ENCODE assay signal across 4 cellular contexts in the genomic region with DNA sequence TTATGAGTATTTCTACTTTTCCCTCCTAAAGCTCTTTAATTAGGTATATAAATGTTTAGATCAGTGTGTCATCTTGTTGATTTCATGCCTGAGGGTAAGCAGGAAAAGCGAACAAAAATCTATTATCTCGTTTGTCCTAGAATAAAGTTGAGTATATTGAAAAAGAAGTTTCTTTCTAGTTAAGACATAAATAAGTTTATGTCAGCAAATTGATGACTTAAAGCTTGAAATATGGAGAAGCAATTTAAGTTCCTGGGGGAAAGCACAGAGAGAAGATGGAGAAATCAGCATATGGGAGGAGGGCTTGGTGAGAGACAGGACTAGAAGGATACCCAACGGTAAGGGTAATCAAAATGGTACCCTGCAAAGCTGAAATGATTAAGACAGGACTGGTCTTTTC.
TF ChIP-seq lines count a peak whose summit lies in the region.

No MANE protein-coding gene starts in this region.

TF ChIP-seq in HepG2, 621 proteins besides CTCF, POLR2A, EP300 and RAD21 (continues in another document):
- TF ChIP-seq ZNF775 (CRISPR knock-in tag; IDR thresholded peaks at IDR 0.05; ENCODE audit: borderline replicate concordance) (no peak), MIER2 (CRISPR knock-in tag; IDR thresholded peaks at IDR 0.05) (no peak), MAFK (conservative IDR thresholded peaks at IDR 0.05 in 1 of 2, IDR thresholded peaks at IDR 0.05 in 1 of 2; ENCODE audit: low read length in 2 of 2) (peak; percentile 46 to 76; a peak in 3 of 4 replicates)
- TF ChIP-seq, protein P1, sequence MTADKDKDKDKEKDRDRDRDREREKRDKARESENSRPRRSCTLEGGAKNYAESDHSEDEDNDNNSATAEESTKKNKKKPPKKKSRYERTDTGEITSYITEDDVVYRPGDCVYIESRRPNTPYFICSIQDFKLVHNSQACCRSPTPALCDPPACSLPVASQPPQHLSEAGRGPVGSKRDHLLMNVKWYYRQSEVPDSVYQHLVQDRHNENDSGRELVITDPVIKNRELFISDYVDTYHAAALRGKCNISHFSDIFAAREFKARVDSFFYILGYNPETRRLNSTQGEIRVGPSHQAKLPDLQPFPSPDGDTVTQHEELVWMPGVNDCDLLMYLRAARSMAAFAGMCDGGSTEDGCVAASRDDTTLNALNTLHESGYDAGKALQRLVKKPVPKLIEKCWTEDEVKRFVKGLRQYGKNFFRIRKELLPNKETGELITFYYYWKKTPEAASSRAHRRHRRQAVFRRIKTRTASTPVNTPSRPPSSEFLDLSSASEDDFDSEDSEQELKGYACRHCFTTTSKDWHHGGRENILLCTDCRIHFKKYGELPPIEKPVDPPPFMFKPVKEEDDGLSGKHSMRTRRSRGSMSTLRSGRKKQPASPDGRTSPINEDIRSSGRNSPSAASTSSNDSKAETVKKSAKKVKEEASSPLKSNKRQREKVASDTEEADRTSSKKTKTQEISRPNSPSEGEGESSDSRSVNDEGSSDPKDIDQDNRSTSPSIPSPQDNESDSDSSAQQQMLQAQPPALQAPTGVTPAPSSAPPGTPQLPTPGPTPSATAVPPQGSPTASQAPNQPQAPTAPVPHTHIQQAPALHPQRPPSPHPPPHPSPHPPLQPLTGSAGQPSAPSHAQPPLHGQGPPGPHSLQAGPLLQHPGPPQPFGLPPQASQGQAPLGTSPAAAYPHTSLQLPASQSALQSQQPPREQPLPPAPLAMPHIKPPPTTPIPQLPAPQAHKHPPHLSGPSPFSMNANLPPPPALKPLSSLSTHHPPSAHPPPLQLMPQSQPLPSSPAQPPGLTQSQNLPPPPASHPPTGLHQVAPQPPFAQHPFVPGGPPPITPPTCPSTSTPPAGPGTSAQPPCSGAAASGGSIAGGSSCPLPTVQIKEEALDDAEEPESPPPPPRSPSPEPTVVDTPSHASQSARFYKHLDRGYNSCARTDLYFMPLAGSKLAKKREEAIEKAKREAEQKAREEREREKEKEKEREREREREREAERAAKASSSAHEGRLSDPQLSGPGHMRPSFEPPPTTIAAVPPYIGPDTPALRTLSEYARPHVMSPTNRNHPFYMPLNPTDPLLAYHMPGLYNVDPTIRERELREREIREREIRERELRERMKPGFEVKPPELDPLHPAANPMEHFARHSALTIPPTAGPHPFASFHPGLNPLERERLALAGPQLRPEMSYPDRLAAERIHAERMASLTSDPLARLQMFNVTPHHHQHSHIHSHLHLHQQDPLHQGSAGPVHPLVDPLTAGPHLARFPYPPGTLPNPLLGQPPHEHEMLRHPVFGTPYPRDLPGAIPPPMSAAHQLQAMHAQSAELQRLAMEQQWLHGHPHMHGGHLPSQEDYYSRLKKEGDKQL (CRISPR knock-in tag; IDR thresholded peaks at IDR 0.05; ENCODE audit: low read depth) = no peak

TF ChIP-seq in A549, 52 proteins besides CTCF, POLR2A, EP300 and RAD21:
- TF ChIP-seq NFE2L2 (conservative IDR thresholded peaks at IDR 0.05; ENCODE audit: low read length) (no peak), MAFK (IDR thresholded peaks at IDR 0.05; ENCODE audit: partially characterized antibody) (peak; percentile 73)

TF ChIP-seq in IMR-90, 13 proteins besides CTCF, POLR2A, EP300 and RAD21:
- TF ChIP-seq BHLHE40 (IDR thresholded peaks at IDR 0.05; ENCODE audit: low read depth, low read length) (no peak), MAFK (IDR thresholded peaks at IDR 0.05; ENCODE audit: low read depth, low read length) (peak; percentile 67), MXI1 (IDR thresholded peaks at IDR 0.05; ENCODE audit: borderline replicate concordance, low read depth, low read length) (no peak)

TF ChIP-seq in K562, 482 proteins besides CTCF, POLR2A, EP300 and RAD21:
- no peak for TF ChIP-seq ZNF253 (CRISPR knock-in tag; conservative IDR thresholded peaks at IDR 0.05)
- peak; percentile 51 for TF ChIP-seq ZNF316 (IDR thresholded peaks at IDR 0.05)
- TF ChIP-seq MAFF (IDR thresholded peaks at IDR 0.05; ENCODE audit: low read length) = peak; percentile 32; the same call in 1 of the 2 replicates
- TF ChIP-seq MAFK (IDR thresholded peaks at IDR 0.05; ENCODE audit: low read length) = 0 out of 2 replicates have a peak, but pooled peaks have one; percentile 26
